8 cellular contexts compared by ENCODE assay signal in the genomic region with DNA sequence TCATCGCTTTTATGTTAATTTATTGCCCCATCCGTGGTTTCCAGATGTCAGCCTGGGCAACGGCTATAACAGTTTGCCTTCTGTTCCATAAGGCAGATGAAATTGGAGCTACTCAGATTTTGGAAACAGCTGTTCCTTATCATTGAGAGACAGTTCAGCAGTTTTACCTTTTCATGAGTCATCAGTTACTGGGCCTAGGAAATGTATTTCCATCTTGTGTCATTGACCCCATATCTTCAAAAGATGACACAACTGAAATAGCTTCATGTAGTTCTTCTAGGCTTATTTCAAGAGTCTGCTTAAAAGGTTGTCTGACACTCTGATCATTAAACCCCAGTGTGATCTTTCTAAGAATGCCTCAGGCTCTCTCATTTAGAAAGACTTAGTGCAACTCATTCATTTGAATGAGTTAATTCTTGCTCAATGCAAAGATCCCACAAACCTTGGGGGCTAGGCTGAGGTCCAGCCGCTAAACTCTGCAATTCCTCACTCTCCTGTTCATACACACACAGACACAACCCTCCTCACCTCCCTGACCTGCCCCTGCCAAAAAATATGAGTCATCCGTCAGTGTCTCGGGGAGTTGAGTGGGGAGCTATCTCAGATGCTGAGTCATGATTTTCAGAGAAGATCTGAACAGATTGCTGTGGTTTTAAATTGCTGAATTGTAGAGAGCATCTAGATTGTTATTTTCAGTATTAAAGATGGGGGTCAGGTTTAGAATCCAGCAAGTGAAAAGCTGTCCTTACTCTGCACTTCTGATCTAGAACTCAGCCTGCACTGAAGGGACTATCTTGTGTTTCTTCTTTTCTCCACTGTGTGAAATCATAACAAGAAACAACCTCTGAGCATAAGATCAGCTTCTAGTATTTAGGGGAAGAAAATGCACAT.
A peak's percentile ranks its signal among the peaks of the same experiment; 100 is the strongest.
DNase-seq lines count a peak whose midpoint lies in the region; ATAC-seq and TF ChIP-seq lines count a peak whose summit lies in the region.

No MANE protein-coding gene starts in this region.

- no peak overlapping the region for H3K4me3 Mint-ChIP-seq in activated CD4-positive, alpha-beta T cell treated with anti-CD3 and anti-CD28 coated beads for 36 hours

- TF ChIP-seq POLR2A in adrenal gland (IDR thresholded peaks at IDR 0.05) = no peak

- no peaks in the 10 kb centered on the region for H3K36me3 ChIP-seq in PC-9 (ENCODE audit: low read depth)
- H3K36me3 ChIP-seq in adrenal gland (replicated peaks in 1 of 2) = no peaks in the 10 kb centered on the region

- H3K27me3 ChIP-seq in PC-9 (ENCODE audit: insufficient read depth, low read depth) (no peaks in the 10 kb centered on the region), adrenal gland (no peaks in the 10 kb centered on the region)

- H3K4me3 ChIP-seq in PC-9 (no peak overlapping the region), adrenal gland (no peak overlapping the region)

- H3K27ac ChIP-seq in PC-9 = peak overlapping the region; percentile 66
- peak overlapping the region; percentile 40 to 81 (median 54) for H3K27ac ChIP-seq in adrenal gland

- TF ChIP-seq CTCF in PC-9 (conservative IDR thresholded peaks at IDR 0.05) (no peak), adrenal gland (IDR thresholded peaks at IDR 0.05) (no peak)

- peaks cover 19% of the 10 kb centered on the region for H3F3A ChIP-seq in PC-9 (ENCODE audit: insufficient read depth, low read depth)

- no peak overlapping the region for H2AFZ ChIP-seq in PC-9

- H3K4me1 Mint-ChIP-seq in activated CD4-positive, alpha-beta T cell treated with anti-CD3 and anti-CD28 coated beads for 36 hours = peaks cover 47% of the 10 kb centered on the region

- intact Hi-C loops in activated CD4-positive, alpha-beta T cell treated with anti-CD3 and anti-CD28 coated beads for 36 hours (cut with DNase I, micrococcal nuclease) = loop anchor here (1.0 to 5.0 kb wide), 8 partner anchors 60 to 660 kb away; a partner anchor contains a TSS
- intact Hi-C loops in PC-9 (cut with micrococcal nuclease; ENCODE audit: unreplicated experiment) = loop anchor here (2.0 to 5.0 kb wide), 4 partner anchors 140 to 583 kb away; a partner anchor contains a TSS
- intact Hi-C loops in adrenal gland (cut with DNase I) = no loop called here
- intact Hi-C loops in posterior cingulate gyrus (cut with DNase I) = no loop called here

- DNase-seq in activated CD4-positive, alpha-beta T cell treated with anti-CD3 and anti-CD28 coated beads for 36 hours = peak; percentile 73
- no peak for DNase-seq in activated CD4-positive, alpha-beta T cell treated with anti-CD3 and anti-CD28 coated beads for 1 hour
- DNase-seq in PC-9 (peak; percentile 80 to 89), adrenal gland (peak; percentile 72 to 89 (median 86)), kidney tubule cell (ENCODE audit: low spot score) (peak; percentile 95), posterior cingulate gyrus (no peak)
- DNase-seq in stimulated activated CD8-positive, alpha-beta memory T cell treated with anti-CD3 and anti-CD28 coated beads, Interleukin-4, amount 100 ng/mL, for 24 hours (ENCODE audit: low read depth) = peak; percentile 28

- H3K27ac Mint-ChIP-seq in activated CD4-positive, alpha-beta T cell treated with anti-CD3 and anti-CD28 coated beads for 36 hours = peak overlapping the region; percentile 61

- peaks cover 25% of the 10 kb centered on the region for H3K36me3 Mint-ChIP-seq in activated CD4-positive, alpha-beta T cell treated with anti-CD3 and anti-CD28 coated beads for 36 hours (ENCODE audit: low read depth)

- H3K4me1 ChIP-seq in PC-9 (replicated peaks; ENCODE audit: insufficient read depth) = peaks cover 32% of the 10 kb centered on the region
- peaks cover 14 to 21% of the 10 kb centered on the region in 2 donors for H3K4me1 ChIP-seq in adrenal gland (replicated peaks in 1 of 2)

- peak; percentile 93 for ATAC-seq in activated CD4-positive, alpha-beta T cell treated with anti-CD3 and anti-CD28 coated beads for 36 hours
- ATAC-seq in HG03045 (IDR thresholded peaks at IDR 0.05; ENCODE audit: unreplicated experiment) = peak; percentile 41

- H3K9me3 ChIP-seq in PC-9 (ENCODE audit: insufficient read depth, low read depth) (no peaks in the 10 kb centered on the region), adrenal gland (replicated peaks in 1 of 3) (no peaks in the 10 kb centered on the region)

- CTCF ChIA-PET in activated CD4-positive, alpha-beta T cell treated with anti-CD3 and anti-CD28 coated beads for 36 hours (lab: Charles Lee) = interaction anchor here (0.7 to 0.9 kb wide), 2 partner anchors 24 to 89 kb away, joined by 3 read pairs; no protein-coding TSS in a partner anchor
- CTCF ChIA-PET in PC-9 (lab: Charles Lee) = interaction anchor here (0.6 to 1.0 kb wide), 2 partner anchors 165 to 553 kb away, joined by 3 to 5 read pairs; no protein-coding TSS in a partner anchor

- POLR2A ChIA-PET in activated CD4-positive, alpha-beta T cell treated with anti-CD3 and anti-CD28 coated beads for 36 hours (lab: Charles Lee) = no interaction called here
- POLR2A ChIA-PET in PC-9 (lab: Charles Lee; ENCODE audit: unreplicated experiment) = interaction anchor here (0.6 to 1.0 kb wide), 3 partner anchors 141 to 1081 kb away, joined by 3 to 8 read pairs (median 4); a partner anchor contains a TSS

- H3K9me3 Mint-ChIP-seq in activated CD4-positive, alpha-beta T cell treated with anti-CD3 and anti-CD28 coated beads for 36 hours (ENCODE audit: low read depth) = no peaks in the 10 kb centered on the region

- 0 out of 2 replicates have a peak, but pooled peaks cover 8% of the 10 kb centered on the region for H3K79me2 ChIP-seq in PC-9 (ENCODE audit: low read depth)

- no peaks in the 10 kb centered on the region for H4K20me1 ChIP-seq in PC-9 (ENCODE audit: insufficient read depth)

- H3K27me3 Mint-ChIP-seq in activated CD4-positive, alpha-beta T cell treated with anti-CD3 and anti-CD28 coated beads for 36 hours = no peaks in the 10 kb centered on the region

- H3K9me2 ChIP-seq in PC-9 (ENCODE audit: insufficient read depth) = no peaks in the 10 kb centered on the region

- peak overlapping the region; percentile 41 for H3K4me2 ChIP-seq in PC-9

- no TSS peak for BruUV-seq in PC-9 (replicated peaks; lab: Mats Ljungman, UMichigan)

- WGBS in adrenal gland, 4 donors = 16 to 23% (median 20%) methylated on average over 6 of the region's 6 CpGs

Comparison
In these comparisons a context has a peak if more than half of its experiments do, and no peak if none do; other contexts are left out.
1. DNase-seq: peak in activated CD4-positive, alpha-beta T cell treated with anti-CD3 and anti-CD28 coated beads for 36 hours (single experiment), PC-9 (2 of 2), adrenal gland (7 of 7), kidney tubule cell (single experiment) and stimulated activated CD8-positive, alpha-beta memory T cell treated with anti-CD3 and anti-CD28 coated beads, Interleukin-4, amount 100 ng/mL, for 24 hours (single experiment); none in activated CD4-positive, alpha-beta T cell treated with anti-CD3 and anti-CD28 coated beads for 1 hour (single experiment) and posterior cingulate gyrus (0 of 10).
2. intact Hi-C loops: an anchor here in activated CD4-positive, alpha-beta T cell treated with anti-CD3 and anti-CD28 coated beads for 36 hours (1.0 to 5.0 kb wide) and PC-9 (2.0 to 5.0 kb wide); none called in adrenal gland and posterior cingulate gyrus.